In the genomic region with DNA sequence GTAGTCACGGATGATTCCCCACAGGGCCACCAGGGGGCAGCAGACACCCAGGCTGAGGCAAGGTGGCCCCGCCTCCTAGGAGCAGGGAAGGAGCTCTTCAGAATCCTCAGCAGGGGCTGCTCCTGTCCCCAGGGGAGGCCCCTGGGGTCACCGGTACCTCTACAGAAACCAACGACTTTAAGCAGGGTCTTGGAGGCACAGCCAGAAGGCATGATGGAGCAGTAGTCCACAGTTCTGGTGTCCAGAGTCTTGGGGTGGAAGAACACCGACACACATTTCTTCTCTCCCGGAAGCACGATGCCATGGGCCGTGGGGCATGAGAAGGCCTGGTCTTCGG, we compare ENCODE assay signal across 8 cellular contexts. TPM values are rescaled to one million over a fixed set of nuclear protein-coding genes. Genes with fewer than 3 reads are reported as not detected.
DNase-seq lines count a peak whose midpoint lies in the region; ATAC-seq and TF ChIP-seq lines count a peak whose summit lies in the region.

No MANE protein-coding gene starts in this region.

- no peaks in the 10 kb centered on the region for H3K9me3 ChIP-seq in CD4-positive, CD25-positive, alpha-beta regulatory T cell (ENCODE audit: control insufficient read depth in 2 of 2, low read length in 2 of 2)
- H3K9me3 ChIP-seq in thyroid gland: no peaks in the 10 kb centered on the region

- H3K4me3 ChIP-seq in CD4-positive, CD25-positive, alpha-beta regulatory T cell (ENCODE audit: low read depth, low read length): no peak overlapping the region
- H3K4me3 ChIP-seq in KMS-11 (IDR thresholded peaks at IDR 0.05; ENCODE audit: insufficient read depth, low read depth, low read length): no peak overlapping the region
- no peak overlapping the region for H3K4me3 ChIP-seq in thyroid gland (replicated peaks in 1 of 3)

- TF ChIP-seq CTCF in KMS-11 (conservative IDR thresholded peaks at IDR 0.05; ENCODE audit: low read depth, low read length): peak; percentile 90
- TF ChIP-seq CTCF in osteocyte (IDR thresholded peaks at IDR 0.05): peak; percentile 97
- peak; percentile 77 to 96 (median 87) for TF ChIP-seq CTCF in thyroid gland (IDR thresholded peaks at IDR 0.05)

- no peak overlapping the region for H3K27ac ChIP-seq in CD4-positive, CD25-positive, alpha-beta regulatory T cell (ENCODE audit: insufficient read depth, low read length, poor library complexity, severe bottlenecking)
- H3K27ac ChIP-seq in KMS-11 (no peak overlapping the region), thyroid gland (no peak overlapping the region)

- no peak overlapping the region for H3K4me3 Mint-ChIP-seq in CD4-positive, CD25-positive, alpha-beta regulatory T cell
- no peak overlapping the region for H3K4me3 Mint-ChIP-seq in activated T-helper 17 cell treated with anti-CD3 and anti-CD28 coated beads, Interleukin-2, amount 50 U/mL, for 72 hours
- H3K4me3 Mint-ChIP-seq in osteocyte (ENCODE audit: unreplicated experiment): no peak overlapping the region

- 52 to 53% methylated on average over 7 of the region's 9 CpGs for WGBS in thyroid gland, 2 donors

- H2AFZ ChIP-seq in KMS-11 (ENCODE audit: low read depth): no peak overlapping the region

- no peak for TF ChIP-seq POLR2A in thyroid gland (IDR thresholded peaks at IDR 0.05)

- H4K20me1 ChIP-seq in KMS-11 (ENCODE audit: insufficient read depth): no peaks in the 10 kb centered on the region

- DNase-seq in CD4-positive, CD25-positive, alpha-beta regulatory T cell: peak; percentile 57 to 73 (median 67)
- DNase-seq in RPMI8226: peak; percentile 72
- peak; percentile 53 for DNase-seq in foreskin melanocyte
- peak; percentile 94 for DNase-seq in osteocyte (ENCODE audit: extremely low spot score, unreplicated experiment)
- peak; percentile 77 to 85 for DNase-seq in thyroid gland

- no peak overlapping the region for H3K9ac ChIP-seq in KMS-11

- H3K36me3 Mint-ChIP-seq in CD4-positive, CD25-positive, alpha-beta regulatory T cell: no peaks in the 10 kb centered on the region
- H3K36me3 Mint-ChIP-seq in activated T-helper 17 cell treated with anti-CD3 and anti-CD28 coated beads, Interleukin-2, amount 50 U/mL, for 72 hours (ENCODE audit: low read depth): no peaks in the 10 kb centered on the region
- H3K36me3 Mint-ChIP-seq in osteocyte (ENCODE audit: unreplicated experiment): no peaks in the 10 kb centered on the region

- H3K36me3 ChIP-seq in CD4-positive, CD25-positive, alpha-beta regulatory T cell (ENCODE audit: control insufficient read depth, insufficient read depth, low read length): no peaks in the 10 kb centered on the region
- H3K36me3 ChIP-seq in KMS-11 (ENCODE audit: insufficient read depth) (no peaks in the 10 kb centered on the region), thyroid gland (no peaks in the 10 kb centered on the region)

- peaks cover 5% of the 10 kb centered on the region for H3K27me3 ChIP-seq in CD4-positive, CD25-positive, alpha-beta regulatory T cell (ENCODE audit: control insufficient read depth, insufficient read depth, low read length)
- H3K27me3 ChIP-seq in KMS-11 (ENCODE audit: insufficient read depth, low read depth) (peaks cover 64% of the 10 kb centered on the region), thyroid gland (no peaks in the 10 kb centered on the region)

- no peak overlapping the region for H3K27ac Mint-ChIP-seq in CD4-positive, CD25-positive, alpha-beta regulatory T cell
- no peak overlapping the region for H3K27ac Mint-ChIP-seq in activated T-helper 17 cell treated with anti-CD3 and anti-CD28 coated beads, Interleukin-2, amount 50 U/mL, for 72 hours
- H3K27ac Mint-ChIP-seq in osteocyte (ENCODE audit: unreplicated experiment): no peak overlapping the region

- peaks cover 33% of the 10 kb centered on the region for H3K27me3 Mint-ChIP-seq in CD4-positive, CD25-positive, alpha-beta regulatory T cell
- H3K27me3 Mint-ChIP-seq in activated T-helper 17 cell treated with anti-CD3 and anti-CD28 coated beads, Interleukin-2, amount 50 U/mL, for 72 hours: peaks cover 16% of the 10 kb centered on the region
- H3K27me3 Mint-ChIP-seq in osteocyte (ENCODE audit: unreplicated experiment): peaks cover 48% of the 10 kb centered on the region

- H3K4me1 Mint-ChIP-seq in CD4-positive, CD25-positive, alpha-beta regulatory T cell: peaks cover 0 to 3% (median 0%) of the 10 kb centered on the region in 4 donors
- no peaks in the 10 kb centered on the region for H3K4me1 Mint-ChIP-seq in activated T-helper 17 cell treated with anti-CD3 and anti-CD28 coated beads, Interleukin-2, amount 50 U/mL, for 72 hours
- H3K4me1 Mint-ChIP-seq in osteocyte (ENCODE audit: unreplicated experiment): no peaks in the 10 kb centered on the region

- intact Hi-C loops in thyroid gland (cut with DNase I): no loop called here

- no peaks in the 10 kb centered on the region for H3K79me2 ChIP-seq in KMS-11 (ENCODE audit: insufficient read depth, low read depth)

- no peaks in the 10 kb centered on the region for H3K4me1 ChIP-seq in CD4-positive, CD25-positive, alpha-beta regulatory T cell (ENCODE audit: control insufficient read depth, insufficient read depth, low read length, poor library complexity, severe bottlenecking)
- H3K4me1 ChIP-seq in KMS-11 (ENCODE audit: low read depth, poor library complexity, severe bottlenecking): no peaks in the 10 kb centered on the region
- no peaks in the 10 kb centered on the region for H3K4me1 ChIP-seq in thyroid gland

- no peaks in the 10 kb centered on the region for H3K9me3 Mint-ChIP-seq in CD4-positive, CD25-positive, alpha-beta regulatory T cell
- H3K9me3 Mint-ChIP-seq in activated T-helper 17 cell treated with anti-CD3 and anti-CD28 coated beads, Interleukin-2, amount 50 U/mL, for 72 hours: no peaks in the 10 kb centered on the region
- no peaks in the 10 kb centered on the region for H3K9me3 Mint-ChIP-seq in osteocyte (ENCODE audit: unreplicated experiment)

- ATAC-seq in CD4-positive, CD25-positive, alpha-beta regulatory T cell (ENCODE audit: low read depth in 2 of 2): peak; percentile 72 to 77
- peak; percentile 60 for ATAC-seq in GM19463 (IDR thresholded peaks at IDR 0.05; ENCODE audit: unreplicated experiment)
- peak; percentile 88 for ATAC-seq in activated T-helper 17 cell treated with anti-CD3 and anti-CD28 coated beads, Interleukin-2, amount 50 U/mL, for 72 hours (replicated peaks)

- H3K4me2 ChIP-seq in KMS-11: no peak overlapping the region

RNA-seq across cellular contexts. Expression of a gene that starts 11.5 kb away (rescaled TPM):
- total RNA-seq in CD4-positive, CD25-positive, alpha-beta regulatory T cell: not detected
- polyA plus RNA-seq in CD4-positive, CD25-positive, alpha-beta regulatory T cell: not detected
- total RNA-seq in activated T-helper 17 cell treated with anti-CD3 and anti-CD28 coated beads, Interleukin-2, amount 50 U/mL, for 72 hours: not detected
- not detected in 2 replicates for total RNA-seq in osteocyte
- 1 to 10 TPM in 1 of 4 donors, under 1 TPM in 2, not detected in 1; under 0.01 to 1.3 (median 0.78) TPM for total RNA-seq in thyroid gland

RNA-seq across cellular contexts. Expression of a gene that starts 30.9 kb away (rescaled TPM):
- total RNA-seq in CD4-positive, CD25-positive, alpha-beta regulatory T cell: not detected
- polyA plus RNA-seq in CD4-positive, CD25-positive, alpha-beta regulatory T cell: not detected
- under 1 TPM; 0.28 to 0.29 TPM for total RNA-seq in activated T-helper 17 cell treated with anti-CD3 and anti-CD28 coated beads, Interleukin-2, amount 50 U/mL, for 72 hours
- 0.18 TPM in 1 of 2 replicates, not detected in the other for total RNA-seq in osteocyte
- under 1 TPM in 1 of 4 donors, not detected in 3; 0.34 TPM for total RNA-seq in thyroid gland

RNA-seq across cellular contexts. Expression of a gene that starts 36.6 kb away (rescaled TPM):
- not detected for total RNA-seq in CD4-positive, CD25-positive, alpha-beta regulatory T cell
- polyA plus RNA-seq in CD4-positive, CD25-positive, alpha-beta regulatory T cell: not detected
- total RNA-seq in activated T-helper 17 cell treated with anti-CD3 and anti-CD28 coated beads, Interleukin-2, amount 50 U/mL, for 72 hours: not detected
- not detected in 2 replicates for total RNA-seq in osteocyte
- not detected for total RNA-seq in thyroid gland

RNA-seq across cellular contexts. Expression of a gene that starts 44.8 kb away (rescaled TPM):
- not detected for total RNA-seq in CD4-positive, CD25-positive, alpha-beta regulatory T cell
- not detected for polyA plus RNA-seq in CD4-positive, CD25-positive, alpha-beta regulatory T cell
- total RNA-seq in activated T-helper 17 cell treated with anti-CD3 and anti-CD28 coated beads, Interleukin-2, amount 50 U/mL, for 72 hours: not detected
- total RNA-seq in osteocyte (not detected in 2 replicates), thyroid gland (not detected)
